8 cellular contexts compared by ENCODE assay signal in genomic region chr16:83967838-83968482, GRCh38. TPM values are rescaled to one million over a fixed set of nuclear protein-coding genes. Genes with fewer than 3 reads are reported as not detected.
DNase-seq lines count a peak whose midpoint lies in the region; ATAC-seq and TF ChIP-seq lines count a peak whose summit lies in the region.

Gene NECAB2 (plus strand): TSS chr16:83968244. CDS start chr16:83968649, 405 bp downstream.

- peak; percentile 89 to 90 for TF ChIP-seq CTCF in brain (conservative IDR thresholded peaks at IDR 0.05)

- DNase-seq in NCI-H82 (lab: John Stamatoyannopoulos, UW) (peak; percentile 56), NCI-H82 treated with DMSO at 0.1 percent for 48 hours (lab: John Stamatoyannopoulos, UW; ENCODE audit: unreplicated experiment) (no peak), M059J (ENCODE audit: low read depth) (peak; percentile 18), SHP77 (lab: John Stamatoyannopoulos, UW) (no peak)
- DNase-seq in stimulated activated CD8-positive, alpha-beta memory T cell treated with anti-CD3 and anti-CD28 coated beads, Interleukin-4, amount 100 ng/mL, for 24 hours (ENCODE audit: low read depth): peak; percentile 6

- H3K4me1 Mint-ChIP-seq in brain: peaks cover 32% of the 10 kb centered on the region

- no peak for ATAC-seq in HG03025 (IDR thresholded peaks at IDR 0.05; ENCODE audit: low FRiP score, unreplicated experiment)

- H3K27me3 Mint-ChIP-seq in brain: peaks cover 18% of the 10 kb centered on the region

- H3K4me3 ChIP-seq in iPS-18c (ENCODE audit: insufficient read depth, low read depth, low read length): peak within 1 kb of the TSS; percentile 44

- no peaks in the 10 kb centered on the region for H3K9me3 Mint-ChIP-seq in brain

- H3K36me3 Mint-ChIP-seq in brain: no peaks in the 10 kb centered on the region

- peak within 1 kb of the TSS in 3 of 5 experiments; percentile 58 to 86 (median 78) for H3K27ac Mint-ChIP-seq in brain

- H3K4me3 Mint-ChIP-seq in brain: peak within 1 kb of the TSS; percentile 83 to 87 (median 85)

- H3K9me3 ChIP-seq in iPS-18c (ENCODE audit: control insufficient read depth, insufficient read depth, low read length): no peaks in the 10 kb centered on the region

RNA-seq across cellular contexts. Expression of gene NECAB2, which starts in this region (rescaled TPM):
- not detected in 2 replicates for total RNA-seq in M059J (2014; rRNA removed; shearing (Covaris generic))
- 35.7 TPM for polyA plus RNA-seq in brain (ENCODE audit: insufficient read depth, low read depth, low replicate concordance)

Comparison
In these comparisons a context has a peak if more than half of its experiments do, and no peak if none do; other contexts are left out.
1. DNase-seq: peak in NCI-H82 (single experiment) and stimulated activated CD8-positive, alpha-beta memory T cell treated with anti-CD3 and anti-CD28 coated beads, Interleukin-4, amount 100 ng/mL, for 24 hours (single experiment); none in NCI-H82 treated with DMSO at 0.1 percent for 48 hours (single experiment) and SHP77 (0 of 2).
2. Peak in DNase-seq in M059J; RNA of the gene not detected or under 1 TPM.